13 cellular contexts compared by ENCODE assay signal in genomic region chr11:116062526-116063171, GRCh38.
DNase-seq lines count a peak whose midpoint lies in the region; ATAC-seq and TF ChIP-seq lines count a peak whose summit lies in the region.
"Had no signal": no experiment of that assay in that cellular context is flagged by ENCODE, and none has a peak within 500 bp of the region (broad histone marks: within the 10 kb centered on the region; RNA-seq: fewer than 3 reads in every experiment).

No MANE protein-coding gene starts in this region.

- peaks cover 52% of the 10 kb centered on the region for H3K4me1 Mint-ChIP-seq in chondrocyte (ENCODE audit: low read depth)
- H3K4me1 Mint-ChIP-seq in CD4-positive, alpha-beta memory T cell = no peaks in the 10 kb centered on the region

- H3K4me3 ChIP-seq in BE2C (ENCODE audit: low read depth, low read length) = no peak overlapping the region
- no peak overlapping the region for H3K4me3 ChIP-seq in thyroid gland (replicated peaks in 1 of 3)
- H3K4me3 ChIP-seq in coronary artery = no peak overlapping the region
- H3K4me3 ChIP-seq in CD4-positive, alpha-beta memory T cell (ENCODE audit: low read length in 2 of 2) = no peak overlapping the region
- H3K4me3 ChIP-seq: stomach had no signal

- TF ChIP-seq POLR2A in thyroid gland (IDR thresholded peaks at IDR 0.05) = no peak

- 25 to 28% methylated on average over 11 of the region's 11 CpGs for WGBS in thyroid gland, 2 donors

- DNase-seq in BE2C = peak; percentile 70
- peak; percentile 48 for DNase-seq in NCI-H345 (lab: John Stamatoyannopoulos, UW)
- DNase-seq in chondrocyte (ENCODE audit: low spot score) = no peak
- DNase-seq in thyroid gland = no peak
- DNase-seq in foreskin melanocyte = no peak
- no peak for DNase-seq in coronary artery (ENCODE audit: low spot score)
- DNase-seq in CD4-positive, alpha-beta memory T cell = no peak
- DNase-seq: HFFc6; natural killer cell; stimulated activated CD4-positive, alpha-beta T cell treated with anti-CD3 and anti-CD28 coated beads, Interleukin-2, amount 100 ng/mL, for 24 hours; stomach; T-helper 9 cell had no signal

- no peaks in the 10 kb centered on the region for H3K9me3 Mint-ChIP-seq in chondrocyte (ENCODE audit: low read depth)
- H3K9me3 Mint-ChIP-seq in CD4-positive, alpha-beta memory T cell = peaks cover 0 to 7% (median 0%) of the 10 kb centered on the region in 8 donors
- H3K9me3 Mint-ChIP-seq: natural killer cell had no signal

- no peak overlapping the region for H3K27ac ChIP-seq in thyroid gland
- no peak overlapping the region for H3K27ac ChIP-seq in coronary artery
- no peak overlapping the region for H3K27ac ChIP-seq in CD4-positive, alpha-beta memory T cell (ENCODE audit: low read depth, low read length)
- H3K27ac ChIP-seq: stomach had no signal

- no peak overlapping the region for H3K4me3 Mint-ChIP-seq in chondrocyte (ENCODE audit: unreplicated experiment)
- H3K4me3 Mint-ChIP-seq in CD4-positive, alpha-beta memory T cell = no peak overlapping the region
- H3K4me3 Mint-ChIP-seq: HFFc6, natural killer cell had no signal

- H3K27me3 ChIP-seq in BE2C (no peaks in the 10 kb centered on the region), thyroid gland (no peaks in the 10 kb centered on the region)
- no peaks in the 10 kb centered on the region for H3K27me3 ChIP-seq in CD4-positive, alpha-beta memory T cell (ENCODE audit: insufficient read depth, low read length)

- no peaks in the 10 kb centered on the region for H3K9me3 ChIP-seq in BE2C
- H3K9me3 ChIP-seq in thyroid gland = no peaks in the 10 kb centered on the region
- no peaks in the 10 kb centered on the region for H3K9me3 ChIP-seq in CD4-positive, alpha-beta memory T cell (ENCODE audit: control insufficient read depth in 1 of 2, low read length in 2 of 2)
- H3K9me3 ChIP-seq: stomach had no signal

- TF ChIP-seq CTCF in BE2C (IDR thresholded peaks at IDR 0.05; ENCODE audit: low read depth, low read length) = no peak
- no peak for TF ChIP-seq CTCF in chondrocyte (IDR thresholded peaks at IDR 0.05)
- no peak for TF ChIP-seq CTCF in thyroid gland (IDR thresholded peaks at IDR 0.05)
- TF ChIP-seq CTCF in coronary artery (IDR thresholded peaks at IDR 0.05) = no peak

- no peaks in the 10 kb centered on the region for H3K36me3 Mint-ChIP-seq in chondrocyte (ENCODE audit: low read depth)
- H3K36me3 Mint-ChIP-seq in CD4-positive, alpha-beta memory T cell = no peaks in the 10 kb centered on the region
- H3K36me3 Mint-ChIP-seq: natural killer cell had no signal

- CTCF ChIA-PET in CD4-positive, alpha-beta memory T cell (lab: Charles Lee; ENCODE audit: partially characterized antibody) = no interaction called here

- peaks cover 6% of the 10 kb centered on the region for H3K27me3 Mint-ChIP-seq in chondrocyte (ENCODE audit: low read depth)
- peaks cover 1 to 5% of the 10 kb centered on the region in 2 donors for H3K27me3 Mint-ChIP-seq in CD4-positive, alpha-beta memory T cell

- H3K27ac Mint-ChIP-seq in chondrocyte (ENCODE audit: unreplicated experiment) = peak overlapping the region; percentile 76
- H3K27ac Mint-ChIP-seq in CD4-positive, alpha-beta memory T cell = no peak overlapping the region
- H3K27ac Mint-ChIP-seq: HFFc6, natural killer cell had no signal

- H3K4me1 ChIP-seq in BE2C (peaks cover 40% of the 10 kb centered on the region), thyroid gland (no peaks in the 10 kb centered on the region)
- no peaks in the 10 kb centered on the region for H3K4me1 ChIP-seq in CD4-positive, alpha-beta memory T cell (ENCODE audit: insufficient read depth, low read length)

- POLR2A ChIA-PET in CD4-positive, alpha-beta memory T cell (lab: Charles Lee; ENCODE audit: partially characterized antibody) = no interaction called here

- H3K36me3 ChIP-seq in BE2C (no peaks in the 10 kb centered on the region), thyroid gland (no peaks in the 10 kb centered on the region)
- no peaks in the 10 kb centered on the region for H3K36me3 ChIP-seq in CD4-positive, alpha-beta memory T cell (ENCODE audit: insufficient read depth, low read length)
- H3K36me3 ChIP-seq: stomach had no signal

- intact Hi-C loops in thyroid gland (cut with DNase I) = no loop called here
- intact Hi-C loops in CD4-positive, alpha-beta memory T cell (cut with micrococcal nuclease) = no loop called here

- ATAC-seq in HG03432 (IDR thresholded peaks at IDR 0.05; ENCODE audit: unreplicated experiment) = peak; percentile 53

Comparison
In these comparisons a context has a peak if more than half of its experiments do, and no peak if none do; other contexts are left out.
1. DNase-seq: peak in BE2C (single experiment) and NCI-H345 (single experiment); none in chondrocyte (single experiment), thyroid gland (0 of 2), foreskin melanocyte (single experiment), coronary artery (single experiment) and CD4-positive, alpha-beta memory T cell (0 of 5).